1 cellular context compared by ENCODE assay signal in genomic region chr6:32111424-32112066, GRCh38.
TF ChIP-seq lines count a peak whose summit lies in the region.

No MANE protein-coding gene starts in this region.

TF ChIP-seq in IMR-90, 13 proteins besides CTCF, POLR2A, EP300 and RAD21 (continued from another document):
- TF ChIP-seq MAZ (IDR thresholded peaks at IDR 0.05; ENCODE audit: borderline replicate concordance, low read depth, low read length), result no peak
- TF ChIP-seq, protein P1, sequence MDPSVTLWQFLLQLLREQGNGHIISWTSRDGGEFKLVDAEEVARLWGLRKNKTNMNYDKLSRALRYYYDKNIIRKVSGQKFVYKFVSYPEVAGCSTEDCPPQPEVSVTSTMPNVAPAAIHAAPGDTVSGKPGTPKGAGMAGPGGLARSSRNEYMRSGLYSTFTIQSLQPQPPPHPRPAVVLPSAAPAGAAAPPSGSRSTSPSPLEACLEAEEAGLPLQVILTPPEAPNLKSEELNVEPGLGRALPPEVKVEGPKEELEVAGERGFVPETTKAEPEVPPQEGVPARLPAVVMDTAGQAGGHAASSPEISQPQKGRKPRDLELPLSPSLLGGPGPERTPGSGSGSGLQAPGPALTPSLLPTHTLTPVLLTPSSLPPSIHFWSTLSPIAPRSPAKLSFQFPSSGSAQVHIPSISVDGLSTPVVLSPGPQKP (IDR thresholded peaks at IDR 0.05; ENCODE audit: borderline replicate concordance, low read depth, low read length), result no peak
- no peak for TF ChIP-seq SMC3 (IDR thresholded peaks at IDR 0.05; ENCODE audit: low read depth, low read length)
- no peak for TF ChIP-seq CEBPB (IDR thresholded peaks at IDR 0.05; ENCODE audit: low read depth, low read length)
- no peak for TF ChIP-seq CHD1 (IDR thresholded peaks at IDR 0.05; ENCODE audit: low read depth, low read length)
- TF ChIP-seq FOS (IDR thresholded peaks at IDR 0.05; ENCODE audit: low read depth, low read length), result no peak
- no peak for TF ChIP-seq MAFK (IDR thresholded peaks at IDR 0.05; ENCODE audit: low read depth, low read length)
- TF ChIP-seq NFE2L2 (IDR thresholded peaks at IDR 0.05; ENCODE audit: low read depth, low read length), result no peak
- no peak for TF ChIP-seq USF2 (IDR thresholded peaks at IDR 0.05; ENCODE audit: low read depth, low read length)
